Comparison of ENCODE assay signal across 29 cellular contexts in the genomic region with DNA sequence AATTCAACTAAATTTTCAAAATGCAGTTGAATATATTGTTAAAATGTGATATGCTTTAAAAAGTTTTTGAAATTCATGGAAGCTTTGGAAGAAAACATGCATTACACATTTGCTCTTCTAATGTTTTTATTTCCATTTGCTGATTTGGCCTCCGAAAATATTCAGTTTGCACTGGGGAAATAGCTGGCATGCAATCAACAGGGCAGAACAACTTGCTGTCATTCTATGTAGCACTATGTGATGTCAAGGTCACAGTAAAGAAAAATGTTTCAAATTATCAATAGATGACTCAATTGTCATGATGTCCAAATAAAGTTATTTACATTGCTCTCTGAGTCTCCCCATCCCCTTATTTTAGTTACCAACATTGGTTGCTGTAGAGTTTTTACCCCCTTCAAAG.
"Had no signal": no experiment of that assay in that cellular context is flagged by ENCODE, and none has a peak within 500 bp of the region (broad histone marks: within the 10 kb centered on the region; RNA-seq: fewer than 3 reads in every experiment).

No MANE protein-coding gene starts in this region.

- H3K4me3 Mint-ChIP-seq: activated CD4-positive, alpha-beta memory T cell treated with anti-CD3 and anti-CD28 coated beads for 36 hours; activated naive CD4-positive, alpha-beta T cell treated with anti-CD3 and anti-CD28 coated beads, Interleukin-2, amount 10 ng/mL, durations not matched to agents 7 days and 5 days; activated naive CD8-positive, alpha-beta T cell treated with anti-CD3 and anti-CD28 coated beads, Interleukin-2, amount 10 ng/mL, durations not matched to agents 7 days and 5 days; activated T-cell treated with anti-CD3 and anti-CD28 coated beads, Interleukin-2, amount 50 U/mL, for 24 hours; dendritic cell treated with granulocyte-macrophage colony-stimulating factor and Interleukin-4, amounts not matched to agents 40 ng/mL and 50 ng/mL, for 4 days; endodermal cell; naive thymus-derived CD4-positive, alpha-beta T cell; neural crest cell; T-helper 17 cell had no signal

- H3K9ac ChIP-seq: parathyroid adenoma had no signal

- H3K9me3 Mint-ChIP-seq: activated naive CD4-positive, alpha-beta T cell treated with anti-CD3 and anti-CD28 coated beads, Interleukin-2, amount 10 ng/mL, durations not matched to agents 7 days and 5 days; activated naive CD8-positive, alpha-beta T cell treated with anti-CD3 and anti-CD28 coated beads, Interleukin-2, amount 10 ng/mL, durations not matched to agents 7 days and 5 days; activated T-cell treated with anti-CD3 and anti-CD28 coated beads, Interleukin-2, amount 50 U/mL, for 24 hours; dendritic cell treated with granulocyte-macrophage colony-stimulating factor and Interleukin-4, amounts not matched to agents 40 ng/mL and 50 ng/mL, for 4 days; endodermal cell; neural crest cell had no signal

- H3K4me3 ChIP-seq: ascending aorta, gastroesophageal sphincter, hepatocyte, psoas muscle, spleen, testis had no signal

- H3K4me1 ChIP-seq: ascending aorta, parathyroid adenoma, psoas muscle, spleen, testis had no signal

- H3K36me3 Mint-ChIP-seq: activated CD4-positive, alpha-beta memory T cell treated with anti-CD3 and anti-CD28 coated beads for 36 hours; activated naive CD4-positive, alpha-beta T cell treated with anti-CD3 and anti-CD28 coated beads, Interleukin-2, amount 10 ng/mL, durations not matched to agents 7 days and 5 days; activated naive CD8-positive, alpha-beta T cell treated with anti-CD3 and anti-CD28 coated beads, Interleukin-2, amount 10 ng/mL, durations not matched to agents 7 days and 5 days; naive thymus-derived CD4-positive, alpha-beta T cell had no signal

- H3K27me3 Mint-ChIP-seq: activated CD4-positive, alpha-beta memory T cell treated with anti-CD3 and anti-CD28 coated beads for 36 hours; activated naive CD4-positive, alpha-beta T cell treated with anti-CD3 and anti-CD28 coated beads, Interleukin-2, amount 10 ng/mL, durations not matched to agents 7 days and 5 days; activated naive CD8-positive, alpha-beta T cell treated with anti-CD3 and anti-CD28 coated beads, Interleukin-2, amount 10 ng/mL, durations not matched to agents 7 days and 5 days; activated T-cell treated with anti-CD3 and anti-CD28 coated beads, Interleukin-2, amount 50 U/mL, for 24 hours; dendritic cell treated with granulocyte-macrophage colony-stimulating factor and Interleukin-4, amounts not matched to agents 40 ng/mL and 50 ng/mL, for 4 days; naive thymus-derived CD4-positive, alpha-beta T cell; T-helper 17 cell had no signal

- H3K36me3 ChIP-seq: ascending aorta, gastroesophageal sphincter, spleen, WERI-Rb-1 had no signal

- H3K27ac ChIP-seq: ascending aorta, gastroesophageal sphincter, hepatocyte, parathyroid adenoma, psoas muscle, spleen, testis, WERI-Rb-1 had no signal

- H3K4me1 Mint-ChIP-seq: activated naive CD4-positive, alpha-beta T cell treated with anti-CD3 and anti-CD28 coated beads, Interleukin-2, amount 10 ng/mL, durations not matched to agents 7 days and 5 days; activated naive CD8-positive, alpha-beta T cell treated with anti-CD3 and anti-CD28 coated beads, Interleukin-2, amount 10 ng/mL, durations not matched to agents 7 days and 5 days; endodermal cell; naive thymus-derived CD4-positive, alpha-beta T cell; T-helper 17 cell had no signal

- H3K9me3 ChIP-seq: ascending aorta, gastroesophageal sphincter, psoas muscle, spleen, testis had no signal

- H3K27me3 ChIP-seq: ascending aorta, gastroesophageal sphincter, hepatocyte, spleen, testis had no signal

- H3K27ac Mint-ChIP-seq: activated CD4-positive, alpha-beta memory T cell treated with anti-CD3 and anti-CD28 coated beads for 36 hours; activated naive CD4-positive, alpha-beta T cell treated with anti-CD3 and anti-CD28 coated beads, Interleukin-2, amount 10 ng/mL, durations not matched to agents 7 days and 5 days; activated naive CD8-positive, alpha-beta T cell treated with anti-CD3 and anti-CD28 coated beads, Interleukin-2, amount 10 ng/mL, durations not matched to agents 7 days and 5 days; activated T-cell treated with anti-CD3 and anti-CD28 coated beads, Interleukin-2, amount 50 U/mL, for 24 hours; dendritic cell treated with granulocyte-macrophage colony-stimulating factor and Interleukin-4, amounts not matched to agents 40 ng/mL and 50 ng/mL, for 4 days; endodermal cell; naive thymus-derived CD4-positive, alpha-beta T cell; T-helper 17 cell had no signal

- DNase-seq: activated CD4-positive, alpha-beta memory T cell treated with anti-CD3 and anti-CD28 coated beads for 36 hours; activated CD4-positive, alpha-beta T cell treated with anti-CD3 and anti-CD28 coated beads for 48 hours; activated CD8-positive, alpha-beta memory T cell treated with anti-CD3 and anti-CD28 coated beads, Interleukin-2, amount 50 U/mL, for 4 hours; activated gamma-delta T cell; activated naive CD4-positive, alpha-beta T cell treated with anti-CD3 and anti-CD28 coated beads, Interleukin-2, amount 10 ng/mL, durations not matched to agents 7 days and 5 days; activated naive CD8-positive, alpha-beta T cell treated with anti-CD3 and anti-CD28 coated beads, Interleukin-2, amount 10 ng/mL, durations not matched to agents 7 days and 5 days; activated T-cell treated with anti-CD3 and anti-CD28 coated beads, Interleukin-2, amount 50 U/mL, for 24 hours; endodermal cell; islet precursor cell; left cardiac atrium; mammary epithelial cell; midbrain; naive thymus-derived CD4-positive, alpha-beta T cell; nucleus accumbens; psoas muscle; spleen; stimulated activated CD4-positive, alpha-beta T cell treated with anti-CD3 and anti-CD28 coated beads, Interleukin-2, amount 100 ng/mL, for 48 hours; stimulated activated naive CD8-positive, alpha-beta T cell treated with anti-CD3 and anti-CD28 coated beads, Interleukin-15, Interleukin-2, amounts not matched to agents 100 U/mL and 50 U/mL, for 24 hours; T-helper 17 cell; T1000; testis; trophoblast cell; WERI-Rb-1 had no signal
